9 cellular contexts compared by ENCODE assay signal in the genomic region with DNA sequence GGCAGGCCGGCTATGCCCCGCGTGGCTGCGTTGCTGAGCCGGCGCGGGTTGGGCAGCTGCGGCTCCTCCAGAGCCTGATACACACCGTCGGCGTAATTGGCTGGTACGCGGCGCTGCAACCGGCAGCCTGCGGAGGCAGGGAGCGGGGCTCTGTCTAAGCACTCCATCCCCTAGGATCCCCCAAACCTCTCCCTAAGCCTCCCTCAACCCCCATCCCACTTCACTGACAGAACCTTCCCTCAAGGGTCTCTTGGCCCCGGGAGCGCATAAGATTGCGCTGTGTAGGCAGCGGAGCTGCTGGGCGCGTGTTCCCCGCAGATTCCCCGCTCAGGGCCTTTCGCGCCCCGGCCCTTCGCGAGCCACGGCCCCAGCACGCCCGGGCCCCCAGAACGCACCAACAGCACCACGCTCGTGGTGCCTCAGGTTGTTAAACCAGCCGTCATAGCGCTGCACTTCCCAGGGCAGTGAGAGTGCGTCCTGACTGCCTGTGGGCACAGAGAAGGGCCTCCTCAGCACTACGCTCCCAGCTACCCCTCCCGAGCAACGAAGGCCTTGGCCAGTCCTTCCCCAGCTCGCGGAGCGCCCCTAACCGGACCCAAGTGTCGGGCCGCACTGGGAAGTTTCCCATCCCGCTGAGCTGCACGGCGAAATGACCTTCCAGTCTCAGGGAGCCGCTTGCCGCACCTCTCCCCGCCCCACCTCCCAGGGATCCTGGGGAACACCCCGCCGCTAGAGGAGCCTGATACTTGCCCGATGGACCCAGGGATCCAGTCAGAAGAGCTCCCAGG. TPM values are rescaled to one million over a fixed set of nuclear protein-coding genes. Genes with fewer than 3 reads are reported as not detected.
DNase-seq lines count a peak whose midpoint lies in the region; ATAC-seq and TF ChIP-seq lines count a peak whose summit lies in the region.
"Had no signal": no experiment of that assay in that cellular context is flagged by ENCODE, and none has a peak within 500 bp of the region (broad histone marks: within the 10 kb centered on the region; RNA-seq: fewer than 3 reads in every experiment).

No MANE protein-coding gene starts in this region.

- no peaks in the 10 kb centered on the region for H3K9me3 ChIP-seq in CD8-positive, alpha-beta memory T cell (ENCODE audit: low read length)
- no peaks in the 10 kb centered on the region for H3K9me3 ChIP-seq in sigmoid colon

- no peak for TF ChIP-seq POLR2A in sigmoid colon (IDR thresholded peaks at IDR 0.05)

- peak overlapping the region in 6 of 7 donors; percentile 10 to 48 (median 38) for H3K4me3 Mint-ChIP-seq in CD8-positive, alpha-beta memory T cell
- peak overlapping the region; percentile 19 for H3K4me3 Mint-ChIP-seq in nephron progenitor cell

- no peak overlapping the region for H3K27ac ChIP-seq in CD8-positive, alpha-beta memory T cell (ENCODE audit: low read depth, low read length)
- no peak overlapping the region for H3K27ac ChIP-seq in sigmoid colon

- no peak for TF ChIP-seq EP300 in sigmoid colon (IDR thresholded peaks at IDR 0.05)

- DNase-seq in CD8-positive, alpha-beta memory T cell: peak in 1 of 5 donors; percentile 31
- peak; percentile 55 for DNase-seq in HuH-7 (ENCODE audit: low spot score)
- peak; percentile 57 for DNase-seq in ecto neural progenitor cell (ENCODE audit: low spot score)
- DNase-seq in nephron progenitor cell: no peak
- DNase-seq in GM03348 (ENCODE audit: low spot score): no peak
- no peak for DNase-seq in foreskin melanocyte
- DNase-seq in sigmoid colon: no peak
- DNase-seq: hypothalamus had no signal

- TF ChIP-seq CTCF in nephron progenitor cell (IDR thresholded peaks at IDR 0.05) (no peak), sigmoid colon (IDR thresholded peaks at IDR 0.05) (no peak)

- peaks cover 27 to 58% (median 40%) of the 10 kb centered on the region in 3 donors for H3K4me1 Mint-ChIP-seq in CD8-positive, alpha-beta memory T cell
- peaks cover 24% of the 10 kb centered on the region for H3K4me1 Mint-ChIP-seq in nephron progenitor cell

- peaks cover 52 to 84% of the 10 kb centered on the region in 2 donors for H3K27me3 Mint-ChIP-seq in CD8-positive, alpha-beta memory T cell
- H3K27me3 Mint-ChIP-seq in nephron progenitor cell (ENCODE audit: low read depth, poor library complexity): peaks cover 96% of the 10 kb centered on the region

- POLR2A ChIA-PET in CD8-positive, alpha-beta memory T cell (lab: Charles Lee): no interaction called here

- intact Hi-C loops in sigmoid colon (cut with DNase I): no loop called here

- H3K27me3 ChIP-seq in CD8-positive, alpha-beta memory T cell (ENCODE audit: insufficient read depth, low read length, poor library complexity, severe bottlenecking): peaks cover 62% of the 10 kb centered on the region
- H3K27me3 ChIP-seq in sigmoid colon: peaks cover 58 to 88% (median 73%) of the 10 kb centered on the region in 3 donors

- peaks cover 39% of the 10 kb centered on the region for H3K4me1 ChIP-seq in CD8-positive, alpha-beta memory T cell (ENCODE audit: insufficient read depth, low read length)
- H3K4me1 ChIP-seq in sigmoid colon: peaks cover 0 to 47% (median 32%) of the 10 kb centered on the region in 4 donors

- 3% methylated on average over 57 of the region's 57 CpGs for WGBS in sigmoid colon, 2 donors

- H3K36me3 ChIP-seq in CD8-positive, alpha-beta memory T cell (ENCODE audit: insufficient read depth, low read length): no peaks in the 10 kb centered on the region
- no peaks in the 10 kb centered on the region for H3K36me3 ChIP-seq in sigmoid colon

- H3K9me3 Mint-ChIP-seq in CD8-positive, alpha-beta memory T cell: no peaks in the 10 kb centered on the region
- H3K9me3 Mint-ChIP-seq in nephron progenitor cell: peaks cover 3% of the 10 kb centered on the region

- H3K36me3 Mint-ChIP-seq in CD8-positive, alpha-beta memory T cell: peaks cover 0 to 2% (median 0%) of the 10 kb centered on the region in 3 donors
- H3K36me3 Mint-ChIP-seq in nephron progenitor cell (ENCODE audit: low read depth): no peaks in the 10 kb centered on the region

- CTCF ChIA-PET in CD8-positive, alpha-beta memory T cell (lab: Charles Lee): interaction anchor here (0.9 kb wide), 1 partner anchor 15 kb away, joined by 4 read pairs; no protein-coding TSS in a partner anchor

- H3K4me3 ChIP-seq in CD8-positive, alpha-beta memory T cell (ENCODE audit: low read length): peak overlapping the region; percentile 6
- peak overlapping the region in 1 of 4 donors; percentile 1 for H3K4me3 ChIP-seq in sigmoid colon

- ATAC-seq in GM18907 (IDR thresholded peaks at IDR 0.05; ENCODE audit: unreplicated experiment): no peak

- H3K27ac Mint-ChIP-seq in CD8-positive, alpha-beta memory T cell: no peak overlapping the region
- H3K27ac Mint-ChIP-seq in nephron progenitor cell: no peak overlapping the region

RNA-seq across cellular contexts. Expression of gene DUOX2, which starts 1.2 kb away (rescaled TPM):
- total RNA-seq in CD8-positive, alpha-beta memory T cell: not detected
- not detected for polyA plus RNA-seq in CD8-positive, alpha-beta memory T cell
- under 1 TPM; 0.14 to 0.83 (median 0.44) TPM for total RNA-seq in sigmoid colon
- 100 to 1,000 TPM in 1 of 3 donors, under 1 TPM in 2; 0.60 to 125 (median 0.92) TPM for polyA plus RNA-seq in sigmoid colon

RNA-seq across cellular contexts. Expression of gene DUOXA2, which starts 1.3 kb away (rescaled TPM):
- not detected for total RNA-seq in CD8-positive, alpha-beta memory T cell
- polyA plus RNA-seq in CD8-positive, alpha-beta memory T cell: not detected
- total RNA-seq in sigmoid colon: under 1 TPM in 1 of 4 donors, not detected in 3; 0.28 TPM
- polyA plus RNA-seq in sigmoid colon: 100 to 1,000 TPM in 1 of 3 donors, 1 to 10 TPM in 1, not detected in 1; 1.4 to 117 TPM

RNA-seq across cellular contexts. Expression of gene DUOXA1, which starts 16.9 kb away (rescaled TPM):
- under 1 TPM in 1 of 2 experiments, not detected in 1; 0.09 TPM for total RNA-seq in CD8-positive, alpha-beta memory T cell
- polyA plus RNA-seq in CD8-positive, alpha-beta memory T cell: 0.29 TPM
- total RNA-seq in sigmoid colon: 1 to 10 TPM in 2 of 4 donors, under 1 TPM in 2; 0.36 to 3.1 (median 1.3) TPM
- 1 to 10 TPM in 1 of 3 donors, not detected in 2; 1.7 TPM for polyA plus RNA-seq in sigmoid colon

RNA-seq across cellular contexts. Expression of gene DUOX1, which starts 17.0 kb away (rescaled TPM):
- under 1 TPM in 1 of 2 experiments, not detected in 1; 0.11 TPM for total RNA-seq in CD8-positive, alpha-beta memory T cell
- 1.2 TPM for polyA plus RNA-seq in CD8-positive, alpha-beta memory T cell
- total RNA-seq in sigmoid colon: 1 to 10 TPM in 1 of 4 donors, under 1 TPM in 2, not detected in 1; under 0.01 to 1.7 (median 0.27) TPM
- 1 to 10 TPM in 1 of 3 donors, not detected in 2; 1.3 TPM for polyA plus RNA-seq in sigmoid colon

Comparison
In these comparisons a context has a peak if more than half of its experiments do, and no peak if none do; other contexts are left out.
1. DNase-seq: peak in HuH-7 (single experiment) and ecto neural progenitor cell (single experiment); none in nephron progenitor cell (single experiment), GM03348 (single experiment), foreskin melanocyte (single experiment) and sigmoid colon (single experiment).